In the genomic region with DNA sequence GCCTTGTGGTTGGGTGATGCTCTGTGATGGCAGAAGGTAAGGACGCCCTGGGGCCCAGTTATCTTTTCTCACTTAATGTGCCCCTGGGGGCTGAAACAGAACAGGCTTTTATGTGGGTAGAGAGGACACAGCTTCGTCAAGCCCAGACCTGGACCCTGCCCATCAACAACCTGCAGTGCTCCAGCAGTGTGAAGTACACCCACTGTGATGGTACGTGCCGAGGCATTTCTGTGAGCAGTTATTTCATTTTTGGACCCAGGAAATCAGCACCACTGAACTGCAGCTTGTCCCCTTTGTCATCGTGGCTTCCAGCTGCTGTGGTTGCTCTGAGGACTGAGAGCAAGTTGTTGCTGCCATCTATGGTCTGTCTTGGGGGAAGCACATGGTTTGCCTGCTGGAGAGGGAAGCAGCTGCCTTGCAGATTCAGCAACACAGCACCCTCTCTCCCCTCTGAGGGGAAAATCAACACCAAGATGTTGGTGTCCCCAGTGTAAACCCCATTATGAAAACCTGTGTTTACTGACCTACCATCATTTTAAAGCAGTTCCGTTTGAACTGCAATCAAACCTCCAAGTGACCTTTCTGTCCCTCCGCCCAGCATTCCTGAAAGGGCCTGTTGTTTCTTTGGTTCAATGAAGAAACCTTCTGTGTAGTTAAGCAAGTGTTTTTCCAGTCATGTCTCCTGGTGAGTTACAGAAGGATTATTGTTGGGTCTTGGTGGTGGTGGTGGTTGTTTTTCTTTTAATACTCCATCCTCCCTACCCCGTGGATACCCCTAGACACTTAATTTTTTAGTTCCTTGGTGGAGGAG, we compare ENCODE assay signal across 8 cellular contexts.
DNase-seq lines count a peak whose midpoint lies in the region; ATAC-seq, FAIRE-seq and TF ChIP-seq lines count a peak whose summit lies in the region.

No MANE protein-coding gene starts in this region.

- ATAC-seq in GM21423 (IDR thresholded peaks at IDR 0.05; ENCODE audit: unreplicated experiment): peak; percentile 89
- ATAC-seq in naive B cell (ENCODE audit: low read depth in 2 of 2): peak; percentile 94
- ATAC-seq in stimulated activated naive B cell treated with anti-CD40 and anti-IgM and Interleukin-4, amounts not matched to agents 10 μg/mL and 1 μg/mL and 100 μg/mL, for 72 hours (replicated peaks): peak; percentile 97 to 99

- DNase-seq in DMS 273 (lab: John Stamatoyannopoulos, UW; ENCODE audit: unreplicated experiment) (peak; percentile 86), HTR-8/SVneo (ENCODE audit: insufficient read length, low spot score) (peak; percentile 63), NOMO-1 treated with DMSO at 0.1 percent for 48 hours (lab: John Stamatoyannopoulos, UW; ENCODE audit: unreplicated experiment) (peak; percentile 77), epithelial cell of proximal tubule (ENCODE audit: low read depth) (no peak), naive B cell (peak; percentile 81)
- peak; percentile 61 for DNase-seq in activated CD8-positive, alpha-beta memory T cell treated with anti-CD3 and anti-CD28 coated beads, Interleukin-2, amount 50 U/mL, for 4 hours
- peak; percentile 77 for DNase-seq in stimulated activated naive B cell treated with anti-CD40 and anti-IgM and Interleukin-4, amounts not matched to agents 10 μg/mL and 1 μg/mL and 100 μg/mL, for 72 hours

- no peak overlapping the region for H3K4me3 ChIP-seq in epithelial cell of proximal tubule (ENCODE audit: low read depth, low read length)

- FAIRE-seq in HTR-8/SVneo (lab: Jason Lieb, UNC): peak; percentile 70

- H3K27ac Mint-ChIP-seq in naive B cell: peak overlapping the region; percentile 87 to 96 (median 93)
- peak overlapping the region; percentile 81 for H3K27ac Mint-ChIP-seq in stimulated activated naive B cell treated with anti-CD40 and anti-IgM and Interleukin-4, amounts not matched to agents 10 μg/mL and 1 μg/mL and 100 μg/mL, for 72 hours

- peaks cover 44 to 57% (median 49%) of the 10 kb centered on the region in 3 donors for H3K4me1 Mint-ChIP-seq in naive B cell
- peaks cover 35 to 43% of the 10 kb centered on the region in 2 donors for H3K4me1 Mint-ChIP-seq in stimulated activated naive B cell treated with anti-CD40 and anti-IgM and Interleukin-4, amounts not matched to agents 10 μg/mL and 1 μg/mL and 100 μg/mL, for 72 hours

- no peaks in the 10 kb centered on the region for H3K9me3 Mint-ChIP-seq in naive B cell
- H3K9me3 Mint-ChIP-seq in stimulated activated naive B cell treated with anti-CD40 and anti-IgM and Interleukin-4, amounts not matched to agents 10 μg/mL and 1 μg/mL and 100 μg/mL, for 72 hours: no peaks in the 10 kb centered on the region

- H3K36me3 Mint-ChIP-seq in naive B cell: peaks cover 8% of the 10 kb centered on the region in 2 donors
- H3K36me3 Mint-ChIP-seq in stimulated activated naive B cell treated with anti-CD40 and anti-IgM and Interleukin-4, amounts not matched to agents 10 μg/mL and 1 μg/mL and 100 μg/mL, for 72 hours: peaks cover 18 to 42% of the 10 kb centered on the region in 2 donors

- peak overlapping the region; percentile 37 to 83 (median 72) for H3K4me3 Mint-ChIP-seq in naive B cell
- H3K4me3 Mint-ChIP-seq in stimulated activated naive B cell treated with anti-CD40 and anti-IgM and Interleukin-4, amounts not matched to agents 10 μg/mL and 1 μg/mL and 100 μg/mL, for 72 hours: peak overlapping the region; percentile 46 to 50

- peak; percentile 83 for TF ChIP-seq CTCF in epithelial cell of proximal tubule (conservative IDR thresholded peaks at IDR 0.05; ENCODE audit: low read depth, low read length)

- no peaks in the 10 kb centered on the region for H3K27me3 Mint-ChIP-seq in naive B cell
- H3K27me3 Mint-ChIP-seq in stimulated activated naive B cell treated with anti-CD40 and anti-IgM and Interleukin-4, amounts not matched to agents 10 μg/mL and 1 μg/mL and 100 μg/mL, for 72 hours: no peaks in the 10 kb centered on the region
